In genomic region chr9:96417610-96418073, GRCh38 we compare ENCODE assay signal across 1 cellular context.
TF ChIP-seq lines count a peak whose summit lies in the region.

No MANE protein-coding gene starts in this region.

TF ChIP-seq in K562, 482 proteins besides CTCF, POLR2A, EP300 and RAD21 (continued from another document):
- TF ChIP-seq ZNF592 (IDR thresholded peaks at IDR 0.05) = 0 out of 2 replicates have a peak, but pooled peaks have one; percentile 21
- no peak for TF ChIP-seq NFE2 (IDR thresholded peaks at IDR 0.05; ENCODE audit: low read depth)
- TF ChIP-seq THAP12 (CRISPR knock-in tag; IDR thresholded peaks at IDR 0.05) = no peak
- no peak for TF ChIP-seq MTF1 (CRISPR knock-in tag; IDR thresholded peaks at IDR 0.05; ENCODE audit: borderline replicate concordance)
- TF ChIP-seq DLX4 (CRISPR knock-in tag; IDR thresholded peaks at IDR 0.05) = no peak
- TF ChIP-seq ZNF395 (CRISPR knock-in tag; IDR thresholded peaks at IDR 0.05) = 0 out of 2 replicates have a peak, but pooled peaks have one; percentile 63
- TF ChIP-seq PYGO2 (tag; IDR thresholded peaks at IDR 0.05) = no peak
- no peak for TF ChIP-seq SMARCC2 (IDR thresholded peaks at IDR 0.05; ENCODE audit: low read depth)
